Comparison of ENCODE assay signal across 17 cellular contexts in genomic region chr1:3601743-3602142, GRCh38. TPM values are rescaled to one million over a fixed set of nuclear protein-coding genes. Genes with fewer than 3 reads are reported as not detected.
A peak's percentile ranks its signal among the peaks of the same experiment; 100 is the strongest.
DNase-seq lines count a peak whose midpoint lies in the region; ATAC-seq and TF ChIP-seq lines count a peak whose summit lies in the region.
"Had no signal": no experiment of that assay in that cellular context is flagged by ENCODE, and none has a peak within 500 bp of the region (broad histone marks: within the 10 kb centered on the region; RNA-seq: fewer than 3 reads in every experiment).

No MANE protein-coding gene starts in this region.

- peaks cover 35 to 97% (median 80%) of the 10 kb centered on the region in 10 experiments for H3K4me1 ChIP-seq in BLaER1 treated with 17β-estradiol and CSF1 and Interleukin-3, amounts not matched to agents 10 nM and 100 nM
- peaks cover 21% of the 10 kb centered on the region for H3K4me1 ChIP-seq in neural progenitor cell
- peaks cover 33% of the 10 kb centered on the region for H3K4me1 ChIP-seq in upper lobe of right lung

- H3K27ac ChIP-seq in BLaER1 treated with 17β-estradiol and CSF1 and Interleukin-3, amounts not matched to agents 10 nM and 100 nM, result no peak overlapping the region
- H3K27ac ChIP-seq in neural progenitor cell (no peak overlapping the region), upper lobe of right lung (no peak overlapping the region)

- H3K36me3 ChIP-seq in BLaER1 treated with 17β-estradiol and CSF1 and Interleukin-3, amounts not matched to agents 10 nM and 100 nM, result peaks cover 0 to 51% (median 14%) of the 10 kb centered on the region in 11 experiments; a peak in 11 of 22 replicates
- H3K36me3 ChIP-seq in neural progenitor cell, result no peaks in the 10 kb centered on the region
- no peaks in the 10 kb centered on the region for H3K36me3 ChIP-seq in upper lobe of right lung
- H3K36me3 ChIP-seq: BE2C had no signal

- intact Hi-C loops in upper lobe of right lung (cut with DNase I), result no loop called here

- H3K27me3 ChIP-seq in BLaER1 treated with 17β-estradiol and CSF1 and Interleukin-3, amounts not matched to agents 10 nM and 100 nM, result peaks cover 0 to 12% (median 0%) of the 10 kb centered on the region in 11 experiments; a peak in 2 of 22 replicates
- H3K27me3 ChIP-seq in neural progenitor cell (no peaks in the 10 kb centered on the region), upper lobe of right lung (no peaks in the 10 kb centered on the region)
- H3K27me3 ChIP-seq: BE2C had no signal

- H3K36me3 Mint-ChIP-seq in brain, result no peaks in the 10 kb centered on the region
- peaks cover 2% of the 10 kb centered on the region for H3K36me3 Mint-ChIP-seq in neural progenitor cell
- H3K36me3 Mint-ChIP-seq in activated T-cell treated with anti-CD3 and anti-CD28 coated beads, Interleukin-2, amount 50 U/mL, for 24 hours (ENCODE audit: low read depth), result no peaks in the 10 kb centered on the region
- H3K36me3 Mint-ChIP-seq: CD14-positive monocyte; CD4-positive, alpha-beta memory T cell had no signal

- H3K4me3 ChIP-seq in BLaER1 treated with 17β-estradiol and CSF1 and Interleukin-3, amounts not matched to agents 10 nM and 100 nM, result no peak overlapping the region
- H3K4me3 ChIP-seq in neural progenitor cell (no peak overlapping the region), upper lobe of right lung (no peak overlapping the region)
- H3K4me3 ChIP-seq: GM23338 had no signal

- H3K4me3 Mint-ChIP-seq in brain, result no peak overlapping the region
- H3K4me3 Mint-ChIP-seq in neural progenitor cell, result no peak overlapping the region
- H3K4me3 Mint-ChIP-seq in activated T-cell treated with anti-CD3 and anti-CD28 coated beads, Interleukin-2, amount 50 U/mL, for 24 hours, result no peak overlapping the region
- H3K4me3 Mint-ChIP-seq: CD14-positive monocyte, GM23338, IgD-negative memory B cell had no signal

- H3K9ac ChIP-seq in BLaER1 treated with 17β-estradiol and CSF1 and Interleukin-3, amounts not matched to agents 10 nM and 100 nM, result peak overlapping the region in 2 of 11 experiments; percentile 11 to 23; a peak in 1 of 22 replicates
- no peak overlapping the region for H3K9ac ChIP-seq in neural progenitor cell

- H3K4me2 ChIP-seq in BLaER1 treated with 17β-estradiol and CSF1 and Interleukin-3, amounts not matched to agents 10 nM and 100 nM, result peak overlapping the region in 8 of 11 experiments; percentile 33 to 100 (median 96); a peak in 15 of 22 replicates
- H3K4me2 ChIP-seq in neural progenitor cell, result no peak overlapping the region
- H3K4me2 ChIP-seq: GM23338 had no signal

- peak overlapping the region in 3 of 5 experiments; percentile 36 to 91 (median 86) for H3K27ac Mint-ChIP-seq in brain
- H3K27ac Mint-ChIP-seq in neural progenitor cell, result peak overlapping the region; percentile 31
- H3K27ac Mint-ChIP-seq in activated T-cell treated with anti-CD3 and anti-CD28 coated beads, Interleukin-2, amount 50 U/mL, for 24 hours, result no peak overlapping the region
- H3K27ac Mint-ChIP-seq: CD14-positive monocyte; CD4-positive, alpha-beta memory T cell; GM23338; IgD-negative memory B cell had no signal

- H2AFZ ChIP-seq in neural progenitor cell (replicated peaks), result no peak overlapping the region
- H2AFZ ChIP-seq: GM23338 had no signal

- H3K4me1 Mint-ChIP-seq in brain (peaks cover 36% of the 10 kb centered on the region), neural progenitor cell (peaks cover 21% of the 10 kb centered on the region)
- H3K4me1 Mint-ChIP-seq in activated T-cell treated with anti-CD3 and anti-CD28 coated beads, Interleukin-2, amount 50 U/mL, for 24 hours (ENCODE audit: low read depth), result peaks cover 18% of the 10 kb centered on the region

- TF ChIP-seq CTCF in brain (conservative IDR thresholded peaks at IDR 0.05) (no peak), neural progenitor cell (IDR thresholded peaks at IDR 0.05) (no peak), upper lobe of right lung (IDR thresholded peaks at IDR 0.05) (no peak)

- H3K9me3 ChIP-seq in BLaER1 treated with 17β-estradiol and CSF1 and Interleukin-3, amounts not matched to agents 10 nM and 100 nM (replicated peaks in 1 of 11), result no peaks in the 10 kb centered on the region
- H3K9me3 ChIP-seq in neural progenitor cell (ENCODE audit: low read depth) (no peaks in the 10 kb centered on the region), upper lobe of right lung (no peaks in the 10 kb centered on the region)
- H3K9me3 ChIP-seq: BE2C had no signal

- H4K20me1 ChIP-seq in BLaER1 treated with 17β-estradiol and CSF1 and Interleukin-3, amounts not matched to agents 10 nM and 100 nM, result peaks cover 0 to 100% (median 76%) of the 10 kb centered on the region in 11 experiments; a peak in 17 of 22 replicates
- H4K20me1 ChIP-seq in neural progenitor cell (ENCODE audit: low read depth), result peaks cover 4% of the 10 kb centered on the region

- no peak for DNase-seq in neural progenitor cell (ENCODE audit: low spot score)
- DNase-seq in upper lobe of right lung, result no peak
- DNase-seq in activated effector memory CD4-positive, alpha-beta T cell treated with Interleukin-2 at 50 U/mL for 16 hours, result no peak
- DNase-seq in activated T-cell treated with anti-CD3 and anti-CD28 coated beads, Interleukin-2, amount 50 U/mL, for 24 hours, result no peak
- DNase-seq: ACHN; BE2C; CD4-positive, alpha-beta memory T cell; DMS153; DMS79 treated with DMSO at 0.1 percent for 48 hours; GF-D8; HCEC 1CT had no signal

- H3K79me2 ChIP-seq in neural progenitor cell (ENCODE audit: low read depth), result no peaks in the 10 kb centered on the region

- no peaks in the 10 kb centered on the region for H3F3A ChIP-seq in neural progenitor cell (ENCODE audit: low read depth)

- H3K27me3 Mint-ChIP-seq in brain (peaks cover 3% of the 10 kb centered on the region), neural progenitor cell (ENCODE audit: insufficient read depth, low read depth) (no peaks in the 10 kb centered on the region)
- H3K27me3 Mint-ChIP-seq in activated T-cell treated with anti-CD3 and anti-CD28 coated beads, Interleukin-2, amount 50 U/mL, for 24 hours, result no peaks in the 10 kb centered on the region
- H3K27me3 Mint-ChIP-seq: CD4-positive, alpha-beta memory T cell had no signal

- H3K9me3 Mint-ChIP-seq in brain (no peaks in the 10 kb centered on the region), neural progenitor cell (no peaks in the 10 kb centered on the region)
- no peaks in the 10 kb centered on the region for H3K9me3 Mint-ChIP-seq in activated T-cell treated with anti-CD3 and anti-CD28 coated beads, Interleukin-2, amount 50 U/mL, for 24 hours
- H3K9me3 Mint-ChIP-seq: CD14-positive monocyte; CD4-positive, alpha-beta memory T cell; GM23338; IgD-negative memory B cell had no signal

- ATAC-seq in upper lobe of right lung (peak; percentile 2), HG03095 (IDR thresholded peaks at IDR 0.05; ENCODE audit: unreplicated experiment) (no peak)
- ATAC-seq: GM23338 had no signal

RNA-seq across cellular contexts. Expression of gene MEGF6, which starts 9.6 kb away (rescaled TPM):
- polyA plus RNA-seq in brain (ENCODE audit: insufficient read depth, low read depth, low replicate concordance), result 8.0 TPM
- total RNA-seq in neural progenitor cell (ENCODE audit: low replicate concordance) (1.7 and 25.6 TPM in 2 replicates), upper lobe of right lung (96.6 TPM)

RNA-seq across cellular contexts. Expression of gene TPRG1L, which starts 23.1 kb away (rescaled TPM):
- polyA plus RNA-seq in brain (ENCODE audit: insufficient read depth, low read depth, low replicate concordance), result 100 TPM
- total RNA-seq in neural progenitor cell (ENCODE audit: low replicate concordance) (10.6 and 11.5 TPM in 2 replicates), upper lobe of right lung (47.5 TPM)

RNA-seq across cellular contexts. Expression of gene WRAP73, which starts 48.2 kb away (rescaled TPM):
- 29.7 TPM for polyA plus RNA-seq in brain (ENCODE audit: insufficient read depth, low read depth, low replicate concordance)
- 12.0 and 18.8 TPM in 2 replicates for total RNA-seq in neural progenitor cell (ENCODE audit: low replicate concordance)
- 18.5 TPM for total RNA-seq in upper lobe of right lung

RNA-seq across cellular contexts. Expression of gene TP73, which starts 50.6 kb away (rescaled TPM):
- polyA plus RNA-seq in brain (ENCODE audit: insufficient read depth, low read depth, low replicate concordance), result 19.0 TPM
- 0.31 TPM in 1 of 2 replicates, not detected in the other for total RNA-seq in neural progenitor cell (ENCODE audit: low replicate concordance)
- total RNA-seq in upper lobe of right lung, result 0.29 TPM
